Comparison of ENCODE assay signal across 11 cellular contexts in the genomic region with DNA sequence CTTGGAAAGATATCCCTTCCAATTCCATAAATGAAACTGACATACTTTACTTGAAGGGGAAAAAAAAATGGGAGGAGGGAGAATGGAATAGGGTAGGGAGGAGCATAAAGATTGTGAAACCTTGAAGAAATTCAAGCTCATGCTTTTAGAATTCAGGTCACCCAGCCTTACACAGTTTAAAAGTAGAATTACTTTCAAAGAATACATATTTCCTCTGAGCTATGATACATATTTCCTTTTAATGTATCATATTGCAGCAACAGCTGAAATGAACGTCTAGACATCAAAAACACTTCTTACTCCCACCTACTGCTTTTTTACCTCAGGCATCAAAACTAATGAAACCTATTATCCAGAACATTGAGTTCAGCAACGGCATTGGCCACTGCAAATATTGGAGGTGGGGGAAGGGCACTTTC.
DNase-seq lines count a peak whose midpoint lies in the region; ATAC-seq and TF ChIP-seq lines count a peak whose summit lies in the region.
"Had no signal": no experiment of that assay in that cellular context is flagged by ENCODE, and none has a peak within 500 bp of the region (broad histone marks: within the 10 kb centered on the region; RNA-seq: fewer than 3 reads in every experiment).

No MANE protein-coding gene starts in this region.

- ATAC-seq in WTC11, result no peak
- ATAC-seq in HG02623 (IDR thresholded peaks at IDR 0.05; ENCODE audit: unreplicated experiment), result no peak
- ATAC-seq in GM21737 (IDR thresholded peaks at IDR 0.05; ENCODE audit: unreplicated experiment), result no peak

- no peaks in the 10 kb centered on the region for H3K27me3 ChIP-seq in A673 (replicated peaks; ENCODE audit: insufficient read depth, low read depth, low read length, poor library complexity)
- H3K27me3 ChIP-seq: cardiac muscle cell, suprapubic skin had no signal

- TF ChIP-seq CTCF in A673 (conservative IDR thresholded peaks at IDR 0.05; ENCODE audit: low read depth, low read length), result no peak
- TF ChIP-seq CTCF in WTC11 (IDR thresholded peaks at IDR 0.05), result no peak

- POLR2A ChIA-PET in A673 (lab: Charles Lee; ENCODE audit: low non-redundant PET) (no interaction called here), WTC11 (lab: Charles Lee) (no interaction called here)

- H3K4me1 ChIP-seq in A673 (ENCODE audit: insufficient read depth, low read length, poor library complexity, severe bottlenecking), result peaks cover 80% of the 10 kb centered on the region

- no peak for DNase-seq in A673 (ENCODE audit: low spot score)
- DNase-seq in EL, result peak; percentile 42
- DNase-seq in WTC11 (ENCODE audit: low spot score), result no peak
- DNase-seq in iris pigment epithelial cell (ENCODE audit: low read depth), result peak; percentile 80
- DNase-seq in Kasumi-1 (lab: John Stamatoyannopoulos, UW), result no peak
- no peak for DNase-seq in NCI-H524 treated with DMSO at 0.1 percent for 48 hours (lab: John Stamatoyannopoulos, UW)
- DNase-seq: NCI-H1105 had no signal

- intact Hi-C loops in A673 (cut with micrococcal nuclease; ENCODE audit: unreplicated experiment), result loop anchor here (5.0 kb wide), 1 partner anchor 104 kb away; no protein-coding TSS in a partner anchor

- H3K4me3 ChIP-seq in A673 (ENCODE audit: low read depth, low read length, poor library complexity, severe bottlenecking), result peak overlapping the region; percentile 25
- H3K4me3 ChIP-seq: cardiac muscle cell, suprapubic skin had no signal

- no peaks in the 10 kb centered on the region for H3K36me3 ChIP-seq in A673 (ENCODE audit: insufficient read depth, low read length, poor library complexity, severe bottlenecking)
- H3K36me3 ChIP-seq: cardiac muscle cell, suprapubic skin had no signal

- no peaks in the 10 kb centered on the region for H3K36me3 Mint-ChIP-seq in WTC11

- H3K4me3 Mint-ChIP-seq in WTC11, result peak overlapping the region; percentile 18; the same call in 1 of the 2 replicates

- H3K27ac Mint-ChIP-seq in WTC11, result peak overlapping the region; percentile 57; the same call in 1 of the 2 replicates

- no peaks in the 10 kb centered on the region for H3K9me3 Mint-ChIP-seq in WTC11

- no TSS peak for BruUV-seq in A673 (replicated peaks; lab: Mats Ljungman, UMichigan)

- H3K9me3 ChIP-seq in A673 (ENCODE audit: low read depth, low read length, poor library complexity, severe bottlenecking), result no peaks in the 10 kb centered on the region
- H3K9me3 ChIP-seq: suprapubic skin had no signal

- CTCF ChIA-PET in A673 (lab: Charles Lee) (no interaction called here), WTC11 (lab: Charles Lee) (no interaction called here)

- H3K27me3 Mint-ChIP-seq in WTC11 (ENCODE audit: low read depth), result no peaks in the 10 kb centered on the region

- H3K27ac ChIP-seq in A673 (ENCODE audit: low read depth, low read length, poor library complexity, severe bottlenecking), result peak overlapping the region; percentile 22
- H3K27ac ChIP-seq: cardiac muscle cell, suprapubic skin had no signal

- H3K4me1 Mint-ChIP-seq in WTC11, result peaks cover 64% of the 10 kb centered on the region

TF ChIP-seq in WTC11, 78 proteins besides CTCF, POLR2A, EP300 and RAD21:
- TF ChIP-seq, protein P1, sequence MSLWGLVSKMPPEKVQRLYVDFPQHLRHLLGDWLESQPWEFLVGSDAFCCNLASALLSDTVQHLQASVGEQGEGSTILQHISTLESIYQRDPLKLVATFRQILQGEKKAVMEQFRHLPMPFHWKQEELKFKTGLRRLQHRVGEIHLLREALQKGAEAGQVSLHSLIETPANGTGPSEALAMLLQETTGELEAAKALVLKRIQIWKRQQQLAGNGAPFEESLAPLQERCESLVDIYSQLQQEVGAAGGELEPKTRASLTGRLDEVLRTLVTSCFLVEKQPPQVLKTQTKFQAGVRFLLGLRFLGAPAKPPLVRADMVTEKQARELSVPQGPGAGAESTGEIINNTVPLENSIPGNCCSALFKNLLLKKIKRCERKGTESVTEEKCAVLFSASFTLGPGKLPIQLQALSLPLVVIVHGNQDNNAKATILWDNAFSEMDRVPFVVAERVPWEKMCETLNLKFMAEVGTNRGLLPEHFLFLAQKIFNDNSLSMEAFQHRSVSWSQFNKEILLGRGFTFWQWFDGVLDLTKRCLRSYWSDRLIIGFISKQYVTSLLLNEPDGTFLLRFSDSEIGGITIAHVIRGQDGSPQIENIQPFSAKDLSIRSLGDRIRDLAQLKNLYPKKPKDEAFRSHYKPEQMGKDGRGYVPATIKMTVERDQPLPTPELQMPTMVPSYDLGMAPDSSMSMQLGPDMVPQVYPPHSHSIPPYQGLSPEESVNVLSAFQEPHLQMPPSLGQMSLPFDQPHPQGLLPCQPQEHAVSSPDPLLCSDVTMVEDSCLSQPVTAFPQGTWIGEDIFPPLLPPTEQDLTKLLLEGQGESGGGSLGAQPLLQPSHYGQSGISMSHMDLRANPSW (CRISPR knock-in tag; conservative IDR thresholded peaks at IDR 0.05; ENCODE audit: low read depth), result no peak
- TF ChIP-seq NR2C2 (CRISPR knock-in tag; IDR thresholded peaks at IDR 0.05) (no peak), TEAD4 (CRISPR knock-in tag; IDR thresholded peaks at IDR 0.05) (no peak), OVOL2 (CRISPR knock-in tag; IDR thresholded peaks at IDR 0.05; ENCODE audit: borderline replicate concordance) (no peak), NFE2L1 (CRISPR knock-in tag; IDR thresholded peaks at IDR 0.05) (no peak), FOXJ3 (CRISPR knock-in tag; IDR thresholded peaks at IDR 0.05; ENCODE audit: borderline replicate concordance) (no peak), GABPB1 (CRISPR knock-in tag; IDR thresholded peaks at IDR 0.05) (no peak)
- TF ChIP-seq, protein P2, sequence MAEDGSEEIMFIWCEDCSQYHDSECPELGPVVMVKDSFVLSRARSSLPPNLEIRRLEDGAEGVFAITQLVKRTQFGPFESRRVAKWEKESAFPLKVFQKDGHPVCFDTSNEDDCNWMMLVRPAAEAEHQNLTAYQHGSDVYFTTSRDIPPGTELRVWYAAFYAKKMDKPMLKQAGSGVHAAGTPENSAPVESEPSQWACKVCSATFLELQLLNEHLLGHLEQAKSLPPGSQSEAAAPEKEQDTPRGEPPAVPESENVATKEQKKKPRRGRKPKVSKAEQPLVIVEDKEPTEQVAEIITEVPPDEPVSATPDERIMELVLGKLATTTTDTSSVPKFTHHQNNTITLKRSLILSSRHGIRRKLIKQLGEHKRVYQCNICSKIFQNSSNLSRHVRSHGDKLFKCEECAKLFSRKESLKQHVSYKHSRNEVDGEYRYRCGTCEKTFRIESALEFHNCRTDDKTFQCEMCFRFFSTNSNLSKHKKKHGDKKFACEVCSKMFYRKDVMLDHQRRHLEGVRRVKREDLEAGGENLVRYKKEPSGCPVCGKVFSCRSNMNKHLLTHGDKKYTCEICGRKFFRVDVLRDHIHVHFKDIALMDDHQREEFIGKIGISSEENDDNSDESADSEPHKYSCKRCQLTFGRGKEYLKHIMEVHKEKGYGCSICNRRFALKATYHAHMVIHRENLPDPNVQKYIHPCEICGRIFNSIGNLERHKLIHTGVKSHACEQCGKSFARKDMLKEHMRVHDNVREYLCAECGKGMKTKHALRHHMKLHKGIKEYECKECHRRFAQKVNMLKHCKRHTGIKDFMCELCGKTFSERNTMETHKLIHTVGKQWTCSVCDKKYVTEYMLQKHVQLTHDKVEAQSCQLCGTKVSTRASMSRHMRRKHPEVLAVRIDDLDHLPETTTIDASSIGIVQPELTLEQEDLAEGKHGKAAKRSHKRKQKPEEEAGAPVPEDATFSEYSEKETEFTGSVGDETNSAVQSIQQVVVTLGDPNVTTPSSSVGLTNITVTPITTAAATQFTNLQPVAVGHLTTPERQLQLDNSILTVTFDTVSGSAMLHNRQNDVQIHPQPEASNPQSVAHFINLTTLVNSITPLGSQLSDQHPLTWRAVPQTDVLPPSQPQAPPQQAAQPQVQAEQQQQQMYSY (CRISPR knock-in tag; IDR thresholded peaks at IDR 0.05), result no peak
- TF ChIP-seq, protein P3, sequence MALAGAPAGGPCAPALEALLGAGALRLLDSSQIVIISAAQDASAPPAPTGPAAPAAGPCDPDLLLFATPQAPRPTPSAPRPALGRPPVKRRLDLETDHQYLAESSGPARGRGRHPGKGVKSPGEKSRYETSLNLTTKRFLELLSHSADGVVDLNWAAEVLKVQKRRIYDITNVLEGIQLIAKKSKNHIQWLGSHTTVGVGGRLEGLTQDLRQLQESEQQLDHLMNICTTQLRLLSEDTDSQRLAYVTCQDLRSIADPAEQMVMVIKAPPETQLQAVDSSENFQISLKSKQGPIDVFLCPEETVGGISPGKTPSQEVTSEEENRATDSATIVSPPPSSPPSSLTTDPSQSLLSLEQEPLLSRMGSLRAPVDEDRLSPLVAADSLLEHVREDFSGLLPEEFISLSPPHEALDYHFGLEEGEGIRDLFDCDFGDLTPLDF (CRISPR knock-in tag; IDR thresholded peaks at IDR 0.05), result no peak

Comparison
In these comparisons a context has a peak if more than half of its experiments do, and no peak if none do; other contexts are left out.
1. DNase-seq: peak in EL (single experiment) and iris pigment epithelial cell (single experiment); none in A673 (single experiment), WTC11 (single experiment), Kasumi-1 (0 of 2) and NCI-H524 treated with DMSO at 0.1 percent for 48 hours (single experiment).